ENCODE assay signal across 34 cellular contexts in the genomic region with DNA sequence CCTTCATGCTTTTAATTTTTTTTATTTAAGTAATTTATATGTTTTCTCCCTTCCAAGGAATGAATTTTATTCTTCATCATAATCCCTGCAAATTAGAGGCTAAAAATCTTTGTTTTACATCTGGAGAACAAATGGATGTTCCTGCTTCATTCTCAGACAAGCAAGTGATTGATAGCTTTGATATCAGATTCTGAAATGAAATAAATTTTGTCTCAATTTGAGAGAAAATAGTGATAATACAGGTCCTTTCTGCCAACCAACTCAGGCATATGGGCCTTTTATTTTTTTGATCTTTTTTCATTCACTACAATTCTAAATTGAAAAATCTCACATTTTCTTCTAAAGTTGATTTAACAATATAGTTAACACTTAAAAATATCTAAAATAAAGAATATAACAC.
"Had no signal": no experiment of that assay in that cellular context is flagged by ENCODE, and none has a peak within 500 bp of the region (broad histone marks: within the 10 kb centered on the region; RNA-seq: fewer than 3 reads in every experiment).

No MANE protein-coding gene starts in this region.

- H3K27me3 ChIP-seq: MG63 had no signal

- H3K4me2 ChIP-seq: KMS-11 had no signal

- H3K9ac ChIP-seq: KMS-11 had no signal

- H3K9me3 ChIP-seq: MG63 had no signal

- H3K36me3 ChIP-seq: MG63 had no signal

- DNase-seq: Kasumi-1, KBM-7, KG1, MG63, MM.1S, MV-4-11, NCI-H1048, NCI-H1092, NCI-H1092 treated with DMSO at 0.1 percent for 48 hours, NCI-H1105, NCI-H1105 treated with DMSO at 0.1 percent for 48 hours, NCI-H1417, NCI-H1417 treated with DMSO at 0.1 percent for 48 hours, NCI-H1436, NCI-H1436 treated with DMSO at 0.1 percent for 48 hours, NCI-H146, NCI-H1694, NCI-H1694 treated with DMSO at 0.1 percent for 48 hours, NCI-H187, NCI-H187 treated with DMSO at 0.1 percent for 48 hours, NCI-H1930, NCI-H2029, NCI-H2029 treated with DMSO at 0.1 percent for 48 hours, NCI-H2081, NCI-H2081 treated with DMSO at 0.1 percent for 48 hours, NCI-H2107, NCI-H2171, NCI-H2171 treated with DMSO at 0.1 percent for 48 hours, NCI-H2227 treated with DMSO at 0.1 percent for 48 hours, NCI-H226, NCI-H345, NCI-H446, NCI-H446 treated with DMSO at 0.1 percent for 48 hours had no signal

- H3K27ac ChIP-seq: KMS-11 had no signal

- H3K4me3 ChIP-seq: MG63 had no signal
